14 cellular contexts compared by ENCODE assay signal in the genomic region with DNA sequence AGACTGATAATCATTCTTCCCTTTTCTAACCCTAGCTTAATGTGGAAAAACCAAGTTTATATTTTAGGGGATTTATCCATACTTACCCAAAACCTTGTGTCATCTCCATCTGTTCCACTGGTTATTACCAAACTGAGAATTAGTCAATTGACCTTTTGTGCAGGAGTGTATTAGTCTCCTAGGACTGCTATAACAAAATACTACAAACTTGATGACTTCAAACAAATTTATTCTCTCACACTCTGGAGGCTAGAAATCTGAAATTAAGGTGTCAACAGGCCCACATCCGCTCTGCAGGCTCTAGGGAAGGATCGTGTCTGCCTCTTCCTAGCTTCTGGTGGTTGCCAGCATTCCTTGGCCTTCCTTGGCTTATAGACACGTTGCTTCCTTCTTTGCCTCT. TPM values are rescaled to one million over a fixed set of nuclear protein-coding genes. Genes with fewer than 3 reads are reported as not detected.
DNase-seq lines count a peak whose midpoint lies in the region; ATAC-seq, FAIRE-seq and TF ChIP-seq lines count a peak whose summit lies in the region.
"Had no signal": no experiment of that assay in that cellular context is flagged by ENCODE, and none has a peak within 500 bp of the region (broad histone marks: within the 10 kb centered on the region; RNA-seq: fewer than 3 reads in every experiment).

No MANE protein-coding gene starts in this region.

- intact Hi-C loops in K562 (cut with micrococcal nuclease) (no loop called here), HepG2 (cut with micrococcal nuclease; ENCODE audit: unreplicated experiment) (loop anchor here (5.0 kb wide), 1 partner anchor 64 kb away; no protein-coding TSS in a partner anchor)

- no peaks in the 10 kb centered on the region for H3K9me1 ChIP-seq in K562 (ENCODE audit: control insufficient read depth, insufficient read depth, low read length)

- H4K20me1 ChIP-seq in K562 (replicated peaks; ENCODE audit: control insufficient read depth, insufficient read depth, low read length), result no peaks in the 10 kb centered on the region
- no peaks in the 10 kb centered on the region for H4K20me1 ChIP-seq in HepG2 (ENCODE audit: insufficient read depth, low read length)

- H3K27ac ChIP-seq in K562 (ENCODE audit: extremely low read depth, low read depth, low read length) (no peak overlapping the region), HepG2 (ENCODE audit: extremely low read length, insufficient read depth, low read length) (peak overlapping the region; percentile 72), muscle layer of duodenum (ENCODE audit: low read length) (peak overlapping the region; percentile 45)
- H3K27ac ChIP-seq: A549 had no signal

- POLR2A ChIA-PET in K562 (lab: Yijun Ruan, JAX), result interaction anchor here (0.6 kb wide), 1 partner anchor 33 kb away, joined by 3 read pairs; no protein-coding TSS in a partner anchor
- POLR2A ChIA-PET in HepG2 (lab: Yijun Ruan, JAX), result interaction anchor here (2.5 kb wide), 1 partner anchor 12 kb away, joined by 9 read pairs; no protein-coding TSS in a partner anchor
- POLR2A ChIA-PET in GM10248 (lab: Yijun Ruan, JAX), result no interaction called here

- no peaks in the 10 kb centered on the region for H3K4me1 ChIP-seq in K562 (replicated peaks in 1 of 2; ENCODE audit: control insufficient read depth in 2 of 2, insufficient read depth in 2 of 2, low read length in 2 of 2)
- peaks cover 64% of the 10 kb centered on the region for H3K4me1 ChIP-seq in HepG2 (ENCODE audit: insufficient read depth, low read length)
- no peaks in the 10 kb centered on the region for H3K4me1 ChIP-seq in muscle layer of duodenum (ENCODE audit: control insufficient read depth in 1 of 2, insufficient read depth in 2 of 2, low read length in 2 of 2)
- H3K4me1 ChIP-seq: A549 had no signal

- no peak overlapping the region for H3K9ac ChIP-seq in K562 (ENCODE audit: insufficient read depth in 1 of 2, low read depth in 2 of 2, low read length in 2 of 2)
- peak overlapping the region; percentile 28 for H3K9ac ChIP-seq in HepG2 (ENCODE audit: insufficient read depth, low read depth, low read length)

- H3K4me3 ChIP-seq in K562 (no peak overlapping the region), HepG2 (replicated peaks in 1 of 3; ENCODE audit: insufficient read depth in 1 of 3, low read depth in 2 of 3, low read length in 3 of 3) (no peak overlapping the region; a peak in 1 of 6 replicates), muscle layer of duodenum (ENCODE audit: low read depth in 1 of 2, low read length in 2 of 2) (no peak overlapping the region)
- H3K4me3 ChIP-seq: A549 had no signal

- H3K9me3 ChIP-seq in K562 (replicated peaks; ENCODE audit: control insufficient read depth, insufficient read depth, low read depth, low read length) (no peaks in the 10 kb centered on the region), HepG2 (ENCODE audit: low read length) (peaks cover 26% of the 10 kb centered on the region), muscle layer of duodenum (ENCODE audit: control insufficient read depth in 1 of 2, low read length in 2 of 2) (peaks cover 0 to 3% of the 10 kb centered on the region in 2 donors)
- H3K9me3 ChIP-seq: A549 had no signal

- CTCF ChIA-PET in K562 (lab: Yijun Ruan, JAX; ENCODE audit: low intra/inter-chr PET ratio), result no interaction called here
- CTCF ChIA-PET in HepG2 (lab: Yijun Ruan, JAX; ENCODE audit: low intra/inter-chr PET ratio, low total read pairs), result no interaction called here
- CTCF ChIA-PET in GM10248 (lab: Yijun Ruan, JAX), result interaction anchor here (1.3 kb wide), 1 partner anchor 15 kb away, joined by 3 read pairs; no protein-coding TSS in a partner anchor

- H3K79me2 ChIP-seq in K562 (ENCODE audit: control insufficient read depth, insufficient read depth, low read length) (no peaks in the 10 kb centered on the region), HepG2 (ENCODE audit: insufficient read depth, low read length) (peaks cover 23% of the 10 kb centered on the region)

- TF ChIP-seq EP300 in K562 (IDR thresholded peaks at IDR 0.05; ENCODE audit: low read length), result no peak
- TF ChIP-seq EP300 in HepG2 (IDR thresholded peaks at IDR 0.05; ENCODE audit: low read depth in 2 of 2, low read length in 2 of 2), result no peak
- no peak for TF ChIP-seq EP300 in HepG2 (CRISPR knock-in tag; IDR thresholded peaks at IDR 0.05; ENCODE audit: borderline replicate concordance)

- in situ Hi-C loops in K562 (cut with MboI), result no loop called here
- in situ Hi-C loops in HepG2 (cut with HindIII; ENCODE audit: extremely low pct_ligation_motif_present, low pct_unique_long_range_greater_than_20kb), result no loop called here

- no peaks in the 10 kb centered on the region for H3K27me3 ChIP-seq in K562 (ENCODE audit: control insufficient read depth in 2 of 2, insufficient read depth in 2 of 2, low read length in 2 of 2)
- no peaks in the 10 kb centered on the region for H3K27me3 ChIP-seq in HepG2 (ENCODE audit: control insufficient read depth in 1 of 2, insufficient read depth in 2 of 2, low read length in 2 of 2)
- H3K27me3 ChIP-seq in muscle layer of duodenum (ENCODE audit: low read depth, low read length), result no peaks in the 10 kb centered on the region

- no peak overlapping the region for H3K4me2 ChIP-seq in K562 (ENCODE audit: insufficient read depth, low read length)
- H3K4me2 ChIP-seq in HepG2 (ENCODE audit: low read depth, low read length), result peak overlapping the region; percentile 61; the same call in 1 of the 2 replicates
- H3K4me2 ChIP-seq: A549 had no signal

- TF ChIP-seq CTCF in K562 (IDR thresholded peaks at IDR 0.05 in 2 of 3, conservative IDR thresholded peaks at IDR 0.05 in 1 of 3; ENCODE audit: insufficient read depth in 2 of 3, low read depth in 1 of 3, low read length in 3 of 3), result no peak
- TF ChIP-seq CTCF in HepG2 (CRISPR knock-in tag; IDR thresholded peaks at IDR 0.05), result no peak
- no peak for TF ChIP-seq CTCF in GM10248 (IDR thresholded peaks at IDR 0.05; ENCODE audit: control extremely low read depth, extremely low read depth, low read depth, missing control alignments)

- no TSS peak for BruUV-seq in K562 (replicated peaks; lab: Mats Ljungman, UMichigan)
- BruUV-seq in HepG2 (replicated peaks; lab: Mats Ljungman, UMichigan), result no TSS peak

- H3K36me3 ChIP-seq in K562 (ENCODE audit: control insufficient read depth, insufficient read depth, low read length) (no peaks in the 10 kb centered on the region), HepG2 (replicated peaks in 1 of 2; ENCODE audit: control insufficient read depth in 1 of 2, insufficient read depth in 2 of 2, low read length in 2 of 2) (peaks cover 0 to 25% of the 10 kb centered on the region in 2 experiments; a peak in 3 of 5 replicates), muscle layer of duodenum (ENCODE audit: control insufficient read depth in 1 of 2, insufficient read depth in 2 of 2, low read length in 2 of 2) (peaks cover 7 to 25% of the 10 kb centered on the region in 2 donors)

- TF ChIP-seq RAD21 in K562 (CRISPR knock-in tag; conservative IDR thresholded peaks at IDR 0.05 in 1 of 2, IDR thresholded peaks at IDR 0.05 in 1 of 2) (no peak), HepG2 (CRISPR knock-in tag; IDR thresholded peaks at IDR 0.05) (no peak)

- ATAC-seq in K562 (no peak), HepG2 (no peak), GM18511 (IDR thresholded peaks at IDR 0.05; ENCODE audit: unreplicated experiment) (no peak)
- ATAC-seq: A549; CD8-positive, alpha-beta T cell had no signal

- H2AFZ ChIP-seq in K562 (ENCODE audit: low read depth, low read length), result no peak overlapping the region
- H2AFZ ChIP-seq in HepG2 (ENCODE audit: low read length), result no peak overlapping the region

- 15% methylated on average over 3 of the region's 3 CpGs for WGBS in K562 (ENCODE audit: insufficient coverage, low coverage, missing lambda C conversion rate)
- 91% methylated on average over 3 of the region's 3 CpGs for WGBS in HepG2 (ENCODE audit: low lambda C conversion rate)

- FAIRE-seq in K562 (lab: Jason Lieb, UNC) (no peak), HepG2 (lab: Jason Lieb, UNC) (no peak)
- FAIRE-seq: A549 had no signal

- DNase-seq in K562 (ENCODE audit: extremely low read depth in 1 of 4, low spot score in 3 of 4), result no peak
- DNase-seq in HepG2 (ENCODE audit: low spot score), result no peak
- DNase-seq in GM10248 (ENCODE audit: extremely low spot score), result no peak
- no peak for DNase-seq in HuH-7 (ENCODE audit: low spot score)
- DNase-seq in SK-N-DZ (ENCODE audit: low spot score), result no peak
- DNase-seq: CD8-positive, alpha-beta T cell; COR-L47; DND-41; GDM1; HCEC 1CT; HFFc6 had no signal

- TF ChIP-seq POLR2A in K562 (conservative IDR thresholded peaks at IDR 0.05), result no peak
- TF ChIP-seq POLR2A in HepG2 (IDR thresholded peaks at IDR 0.05; ENCODE audit: insufficient read depth in 1 of 2, low read depth in 2 of 2, low read length in 2 of 2), result no peak

RNA-seq across cellular contexts. Expression of a gene that starts 12.7 kb away (rescaled TPM):
- total RNA-seq in K562 (2011; cell fraction: chromatin; rRNA removed; ENCODE audit: low replicate concordance), result 23.2 and 32.8 TPM in 2 replicates
- total RNA-seq in K562 (2011; cell fraction: nucleolus; rRNA removed), result 10.0 and 15.4 TPM in 2 replicates
- 20.7 and 25.2 TPM in 2 replicates for total RNA-seq in K562 (2011; cell fraction: nucleoplasm; rRNA removed)
- total RNA-seq in K562 (2014; rRNA removed), result 10.1 and 13.4 TPM in 2 replicates
- total RNA-seq in K562 (2014; rRNA removed; fragmentation: Illumina TruSeq; extraction: Trizol), result 12.4 and 14.3 TPM in 2 replicates
- 11.6 and 14.3 TPM in 2 replicates for total RNA-seq in K562 (2015; rRNA removed; fragmentation: Illumina TruSeq; extraction: Trizol)
- 19.3 and 19.9 TPM in 2 replicates for total RNA-seq in K562 (2021)
- 8.6 and 13.5 TPM in 2 replicates for polyA plus RNA-seq in K562 (2011; rRNA removed)
- 8.5 and 9.4 TPM in 2 replicates for polyA plus RNA-seq in K562 (2011; cell fraction: cytosol; rRNA removed)
- polyA plus RNA-seq in K562 (2011; cell fraction: nucleus; rRNA removed), result 5.7 and 6.0 TPM in 2 replicates
- 15.9 and 17.4 TPM in 2 replicates for polyA plus RNA-seq in K562 (2012)
- polyA plus RNA-seq in K562 (2014; fragmentation: Illumina TruSeq; extraction: Trizol), result 25.3 and 31.8 TPM in 2 replicates
- under 1 TPM; 0.48 to 0.69 TPM for polyA plus RNA-seq in K562 (2014; fragmentation: Nextera tagmentation; extraction: Ambion mirVana)
- 18.3 and 23.7 TPM in 2 replicates for polyA plus RNA-seq in K562 (2014; rRNA removed)
- polyA minus RNA-seq in K562 (2011; rRNA and poly(A)+ RNA removed), result 10.6 and 14.1 TPM in 2 replicates
- 5.7 and 9.4 TPM in 2 replicates for polyA minus RNA-seq in K562 (2011; cell fraction: cytosol; rRNA and poly(A)+ RNA removed)
- 10.6 and 14.6 TPM in 2 replicates for polyA minus RNA-seq in K562 (2011; cell fraction: nucleus; rRNA and poly(A)+ RNA removed)
- 59.6 and 64.4 TPM in 2 replicates for total RNA-seq in HepG2 (2016; rRNA removed; fragmentation: Illumina TruSeq; extraction: Trizol)
- 36.0 and 38.2 TPM in 2 replicates for total RNA-seq in HepG2 (2016; cell fraction: cytosol; rRNA removed; fragmentation: Illumina TruSeq; extraction: Trizol; ENCODE audit: low read depth)
- total RNA-seq in HepG2 (2016; cell fraction: insoluble cytoplasmic fraction; rRNA removed; fragmentation: Illumina TruSeq; extraction: Trizol), result 52.1 and 61.1 TPM in 2 replicates
- total RNA-seq in HepG2 (2016; cell fraction: membrane; rRNA removed; fragmentation: Illumina TruSeq; extraction: Trizol), result 27.5 and 31.6 TPM in 2 replicates
- 80.6 and 82.3 TPM in 2 replicates for total RNA-seq in HepG2 (2016; cell fraction: nucleus; rRNA removed; fragmentation: Illumina TruSeq; extraction: Trizol)
- 105 and 112 TPM in 2 replicates for polyA plus RNA-seq in HepG2 (2011; rRNA removed)
- polyA plus RNA-seq in HepG2 (2011; cell fraction: cytosol; rRNA removed), result 85.3 and 101 TPM in 2 replicates
- 48.6 and 57.8 TPM in 2 replicates for polyA plus RNA-seq in HepG2 (2011; cell fraction: nucleus; rRNA removed)
- polyA plus RNA-seq in HepG2 (2012), result 96.1 and 155 TPM in 2 replicates
- polyA plus RNA-seq in HepG2 (2016; cell fraction: cytosol; fragmentation: Illumina TruSeq; extraction: Trizol; ENCODE audit: low read depth), result 36.7 and 40.8 TPM in 2 replicates
- 123 and 133 TPM in 2 replicates for polyA plus RNA-seq in HepG2 (2016; cell fraction: insoluble cytoplasmic fraction; fragmentation: Illumina TruSeq; extraction: Trizol; ENCODE audit: low read depth)
- 46.7 and 49.6 TPM in 2 replicates for polyA plus RNA-seq in HepG2 (2016; cell fraction: membrane; fragmentation: Illumina TruSeq; extraction: Trizol; ENCODE audit: low read depth)
- polyA plus RNA-seq in HepG2 (2016; cell fraction: nucleus; fragmentation: Illumina TruSeq; extraction: Trizol; ENCODE audit: insufficient read depth, low read depth), result 94.8 and 108 TPM in 2 replicates
- 8.1 and 47.1 TPM in 2 replicates for polyA minus RNA-seq in HepG2 (2011; rRNA and poly(A)+ RNA removed; ENCODE audit: low replicate concordance)
- polyA minus RNA-seq in HepG2 (2011; cell fraction: cytosol; rRNA and poly(A)+ RNA removed), result 72.4 and 77.0 TPM in 2 replicates
- polyA minus RNA-seq in HepG2 (2011; cell fraction: nucleus; rRNA and poly(A)+ RNA removed), result 265 and 281 TPM in 2 replicates
- 12.0 and 14.9 TPM in 2 replicates for polyA plus RNA-seq in SK-N-DZ (2014; cell fraction: cytosol; rRNA removed)
- 2.5 and 3.8 TPM in 2 replicates for polyA plus RNA-seq in SK-N-DZ (2014; cell fraction: nucleus; rRNA removed)
